Comparison of ENCODE assay signal across 15 cellular contexts in genomic region chr4:26576171-26576829, GRCh38. TPM values are rescaled to one million over a fixed set of nuclear protein-coding genes. Genes with fewer than 3 reads are reported as not detected.
DNase-seq lines count a peak whose midpoint lies in the region; ATAC-seq and TF ChIP-seq lines count a peak whose summit lies in the region.
"Had no signal": no experiment of that assay in that cellular context is flagged by ENCODE, and none has a peak within 500 bp of the region (broad histone marks: within the 10 kb centered on the region; RNA-seq: fewer than 3 reads in every experiment).

No MANE protein-coding gene starts in this region.

- H3K4me1 Mint-ChIP-seq in chondrocyte (ENCODE audit: low read depth), result peaks cover 36% of the 10 kb centered on the region
- H3K4me1 Mint-ChIP-seq: B cell; stimulated activated naive B cell treated with anti-CD40 and anti-IgM and Interleukin-4, amounts not matched to agents 10 μg/mL and 1 μg/mL and 100 μg/mL, for 72 hours had no signal

- no peaks in the 10 kb centered on the region for H3K9me3 Mint-ChIP-seq in chondrocyte (ENCODE audit: low read depth)

- no peak overlapping the region for H2AFZ ChIP-seq in ACC112 (ENCODE audit: low read length, unreplicated experiment)

- intact Hi-C loops in mucosa of descending colon (cut with DNase I, micrococcal nuclease), result no loop called here

- peak overlapping the region; percentile 48 for H3K4me3 Mint-ChIP-seq in chondrocyte (ENCODE audit: unreplicated experiment)
- H3K4me3 Mint-ChIP-seq: B cell; stimulated activated naive B cell treated with anti-CD40 and anti-IgM and Interleukin-4, amounts not matched to agents 10 μg/mL and 1 μg/mL and 100 μg/mL, for 72 hours had no signal

- no peaks in the 10 kb centered on the region for H3K79me2 ChIP-seq in ACC112 (ENCODE audit: control insufficient read depth, insufficient read depth, low read length, unreplicated experiment)

- DNase-seq in HuH-7.5 (ENCODE audit: low spot score) (peak; percentile 29), chondrocyte (ENCODE audit: low spot score) (no peak), kidney tubule cell (ENCODE audit: low spot score) (peak; percentile 13), ecto neural progenitor cell (ENCODE audit: low spot score) (no peak), mucosa of descending colon (no peak)
- no peak for DNase-seq in stimulated activated CD4-positive, alpha-beta T cell treated with anti-CD3 and anti-CD28 coated beads, Interleukin-12 subunit alpha, Interleukin-12 subunit beta, amount 100 ng/mL, for 4 hours
- DNase-seq: activated CD4-positive, alpha-beta T cell treated with anti-CD3 and anti-CD28 coated beads for 4 hours; DMS79; NCI-H1048; NCI-H345; stimulated activated CD4-positive, alpha-beta T cell treated with anti-CD3 and anti-CD28 coated beads, Interleukin-4, amount 100 ng/mL, for 4 hours; stimulated activated naive B cell treated with anti-CD40 and anti-IgM and Interleukin-4, amounts not matched to agents 10 μg/mL and 1 μg/mL and 100 μg/mL, for 72 hours had no signal

- H3K36me3 ChIP-seq in ACC112 (ENCODE audit: insufficient read depth, low read length) (no peaks in the 10 kb centered on the region), mucosa of descending colon (ENCODE audit: low read depth) (no peaks in the 10 kb centered on the region)

- ATAC-seq in GM21576 (IDR thresholded peaks at IDR 0.05; ENCODE audit: unreplicated experiment) (no peak), mucosa of descending colon (no peak)
- ATAC-seq: stimulated activated naive B cell treated with anti-CD40 and anti-IgM and Interleukin-4, amounts not matched to agents 10 μg/mL and 1 μg/mL and 100 μg/mL, for 72 hours had no signal

- no peak for TF ChIP-seq CTCF in chondrocyte (IDR thresholded peaks at IDR 0.05)
- no peak for TF ChIP-seq CTCF in mucosa of descending colon (IDR thresholded peaks at IDR 0.05)

- peak overlapping the region; percentile 52; the same call in 1 of the 2 replicates for H3K27ac ChIP-seq in ACC112 (ENCODE audit: low read depth, low read length)

- no peaks in the 10 kb centered on the region for H3K27me3 Mint-ChIP-seq in chondrocyte (ENCODE audit: low read depth)

- no peaks in the 10 kb centered on the region for H3K36me3 Mint-ChIP-seq in chondrocyte (ENCODE audit: low read depth)
- H3K36me3 Mint-ChIP-seq: stimulated activated naive B cell treated with anti-CD40 and anti-IgM and Interleukin-4, amounts not matched to agents 10 μg/mL and 1 μg/mL and 100 μg/mL, for 72 hours had no signal

- no peaks in the 10 kb centered on the region for H3K27me3 ChIP-seq in ACC112 (ENCODE audit: insufficient read depth, low read length)

- H3K4me3 ChIP-seq in ACC112 (ENCODE audit: low read depth, low read length) (peak overlapping the region; percentile 15), mucosa of descending colon (no peak overlapping the region)

- peak overlapping the region; percentile 86 for H3K27ac Mint-ChIP-seq in chondrocyte (ENCODE audit: unreplicated experiment)
- H3K27ac Mint-ChIP-seq: B cell; stimulated activated naive B cell treated with anti-CD40 and anti-IgM and Interleukin-4, amounts not matched to agents 10 μg/mL and 1 μg/mL and 100 μg/mL, for 72 hours had no signal

- no peaks in the 10 kb centered on the region for H3K9me3 ChIP-seq in mucosa of descending colon

- H3K4me1 ChIP-seq in ACC112 (ENCODE audit: control insufficient read depth, insufficient read depth, low read length, unreplicated experiment) (peaks cover 28% of the 10 kb centered on the region), mucosa of descending colon (ENCODE audit: low read depth) (no peaks in the 10 kb centered on the region)

RNA-seq across cellular contexts. Expression of gene TBC1D19, which starts 7.6 kb away (rescaled TPM):
- total RNA-seq in chondrocyte (12.4 to 19.7 TPM (median 14.4 TPM) in 3 replicates), mucosa of descending colon (10 to 100 TPM in 1 of 3 donors, 1 to 10 TPM in 2; 3.7 to 11.6 (median 6.8) TPM)

Comparison
In these comparisons a context has a peak if more than half of its experiments do, and no peak if none do; other contexts are left out.
1. DNase-seq: peak in HuH-7.5 (single experiment) and kidney tubule cell (single experiment); none in chondrocyte (single experiment), ecto neural progenitor cell (single experiment), stimulated activated CD4-positive, alpha-beta T cell treated with anti-CD3 and anti-CD28 coated beads, Interleukin-12 subunit alpha, Interleukin-12 subunit beta, amount 100 ng/mL, for 4 hours (single experiment) and mucosa of descending colon (0 of 3).